Comparison of ENCODE assay signal across 13 cellular contexts in genomic region chr7:50665403-50666123, GRCh38.
DNase-seq lines count a peak whose midpoint lies in the region; ATAC-seq, FAIRE-seq and TF ChIP-seq lines count a peak whose summit lies in the region.
"Had no signal": no experiment of that assay in that cellular context is flagged by ENCODE, and none has a peak within 500 bp of the region (broad histone marks: within the 10 kb centered on the region; RNA-seq: fewer than 3 reads in every experiment).

No MANE protein-coding gene starts in this region.

- FAIRE-seq in kidney (lab: Jason Lieb, UNC): no peak
- FAIRE-seq: G401.6 had no signal

- H3K4me1 Mint-ChIP-seq in activated T-cell treated with anti-CD3 and anti-CD28 coated beads, Interleukin-2, amount 50 U/mL, for 24 hours (ENCODE audit: low read depth): peaks cover 52% of the 10 kb centered on the region
- H3K4me1 Mint-ChIP-seq in activated T-cell treated with anti-CD3 and anti-CD28 coated beads, Interleukin-2, amount 50 U/mL, for 72 hours (ENCODE audit: low read depth): peaks cover 41% of the 10 kb centered on the region
- H3K4me1 Mint-ChIP-seq in stimulated activated memory B cell treated with anti-CD40 and anti-IgM and Interleukin-4, amounts not matched to agents 10 μg/mL and 1 μg/mL and 100 μg/mL, for 72 hours: peaks cover 44% of the 10 kb centered on the region

- no peak for DNase-seq in activated T-cell treated with anti-CD3 and anti-CD28 coated beads, Interleukin-2, amount 50 U/mL, for 24 hours
- no peak for DNase-seq in activated T-cell treated with anti-CD3 and anti-CD28 coated beads, Interleukin-2, amount 50 U/mL, for 72 hours
- DNase-seq in NAMALWA (ENCODE audit: low spot score) (peak; percentile 21), epithelial cell of prostate (ENCODE audit: low read depth, low spot score) (no peak), DMS 273 treated with DMSO at 0.1 percent for 48 hours (lab: John Stamatoyannopoulos, UW) (no peak), kidney (no peak), globus pallidus (ENCODE audit: low spot score) (no peak)
- DNase-seq: midbrain, NCI-H345, SK-N-SH had no signal

- no peaks in the 10 kb centered on the region for H3K36me3 Mint-ChIP-seq in activated T-cell treated with anti-CD3 and anti-CD28 coated beads, Interleukin-2, amount 50 U/mL, for 24 hours (ENCODE audit: low read depth)
- H3K36me3 Mint-ChIP-seq in activated T-cell treated with anti-CD3 and anti-CD28 coated beads, Interleukin-2, amount 50 U/mL, for 72 hours (ENCODE audit: insufficient read depth in 2 of 2): no peaks in the 10 kb centered on the region
- no peaks in the 10 kb centered on the region for H3K36me3 Mint-ChIP-seq in stimulated activated memory B cell treated with anti-CD40 and anti-IgM and Interleukin-4, amounts not matched to agents 10 μg/mL and 1 μg/mL and 100 μg/mL, for 72 hours

- ATAC-seq in activated T-cell treated with anti-CD3 and anti-CD28 coated beads, Interleukin-2, amount 50 U/mL, for 72 hours (replicated peaks in 1 of 2): no peak
- ATAC-seq in stimulated activated memory B cell treated with anti-CD40 and anti-IgM and Interleukin-4, amounts not matched to agents 10 μg/mL and 1 μg/mL and 100 μg/mL, for 72 hours: peak; percentile 15

- H3K27ac ChIP-seq in epithelial cell of prostate: peak overlapping the region; percentile 34
- H3K27ac ChIP-seq in kidney (ENCODE audit: low read depth in 2 of 2, low read length in 2 of 2): peak overlapping the region in 1 of 2 donors; percentile 18

- H3K4me3 ChIP-seq in kidney (ENCODE audit: low read length in 2 of 2): no peak overlapping the region

- H3K9me3 ChIP-seq in kidney (ENCODE audit: control insufficient read depth in 1 of 2, low read length in 2 of 2): no peaks in the 10 kb centered on the region
- H3K9me3 ChIP-seq: SK-N-SH had no signal

- H3K27me3 Mint-ChIP-seq in activated T-cell treated with anti-CD3 and anti-CD28 coated beads, Interleukin-2, amount 50 U/mL, for 24 hours: peaks cover 6% of the 10 kb centered on the region
- no peaks in the 10 kb centered on the region for H3K27me3 Mint-ChIP-seq in activated T-cell treated with anti-CD3 and anti-CD28 coated beads, Interleukin-2, amount 50 U/mL, for 72 hours (ENCODE audit: low read depth)
- H3K27me3 Mint-ChIP-seq in stimulated activated memory B cell treated with anti-CD40 and anti-IgM and Interleukin-4, amounts not matched to agents 10 μg/mL and 1 μg/mL and 100 μg/mL, for 72 hours: peaks cover 35% of the 10 kb centered on the region

- no peak overlapping the region for H3K4me3 Mint-ChIP-seq in activated T-cell treated with anti-CD3 and anti-CD28 coated beads, Interleukin-2, amount 50 U/mL, for 24 hours
- H3K4me3 Mint-ChIP-seq in activated T-cell treated with anti-CD3 and anti-CD28 coated beads, Interleukin-2, amount 50 U/mL, for 72 hours: no peak overlapping the region
- H3K4me3 Mint-ChIP-seq in stimulated activated memory B cell treated with anti-CD40 and anti-IgM and Interleukin-4, amounts not matched to agents 10 μg/mL and 1 μg/mL and 100 μg/mL, for 72 hours: no peak overlapping the region

- H3K27ac Mint-ChIP-seq in activated T-cell treated with anti-CD3 and anti-CD28 coated beads, Interleukin-2, amount 50 U/mL, for 24 hours: peak overlapping the region; percentile 66
- H3K27ac Mint-ChIP-seq in activated T-cell treated with anti-CD3 and anti-CD28 coated beads, Interleukin-2, amount 50 U/mL, for 72 hours: no peak overlapping the region
- peak overlapping the region; percentile 64 for H3K27ac Mint-ChIP-seq in stimulated activated memory B cell treated with anti-CD40 and anti-IgM and Interleukin-4, amounts not matched to agents 10 μg/mL and 1 μg/mL and 100 μg/mL, for 72 hours

- no peak for TF ChIP-seq CTCF in kidney (IDR thresholded peaks at IDR 0.05; ENCODE audit: borderline replicate concordance, extremely low read depth, insufficient read depth)

- H3K36me3 ChIP-seq in kidney (ENCODE audit: control insufficient read depth in 1 of 2, insufficient read depth in 2 of 2, low read length in 2 of 2): peaks cover 8 to 21% of the 10 kb centered on the region in 2 donors

- no peak overlapping the region for H3K9ac ChIP-seq in kidney (ENCODE audit: low read length in 2 of 2)
- H3K9ac ChIP-seq: SK-N-SH had no signal

- no peaks in the 10 kb centered on the region for H3K9me3 Mint-ChIP-seq in activated T-cell treated with anti-CD3 and anti-CD28 coated beads, Interleukin-2, amount 50 U/mL, for 24 hours
- no peaks in the 10 kb centered on the region for H3K9me3 Mint-ChIP-seq in activated T-cell treated with anti-CD3 and anti-CD28 coated beads, Interleukin-2, amount 50 U/mL, for 72 hours
- H3K9me3 Mint-ChIP-seq in stimulated activated memory B cell treated with anti-CD40 and anti-IgM and Interleukin-4, amounts not matched to agents 10 μg/mL and 1 μg/mL and 100 μg/mL, for 72 hours: no peaks in the 10 kb centered on the region
- H3K9me3 Mint-ChIP-seq: IgD-negative memory B cell had no signal

- H3K4me1 ChIP-seq in kidney (ENCODE audit: control insufficient read depth in 1 of 2, insufficient read depth in 1 of 2, low read depth in 1 of 2, low read length in 2 of 2): peaks cover 41 to 49% of the 10 kb centered on the region in 2 donors

- intact Hi-C loops in kidney (cut with DNase I): no loop called here
